ENCODE assay signal across 22 cellular contexts in the genomic region with DNA sequence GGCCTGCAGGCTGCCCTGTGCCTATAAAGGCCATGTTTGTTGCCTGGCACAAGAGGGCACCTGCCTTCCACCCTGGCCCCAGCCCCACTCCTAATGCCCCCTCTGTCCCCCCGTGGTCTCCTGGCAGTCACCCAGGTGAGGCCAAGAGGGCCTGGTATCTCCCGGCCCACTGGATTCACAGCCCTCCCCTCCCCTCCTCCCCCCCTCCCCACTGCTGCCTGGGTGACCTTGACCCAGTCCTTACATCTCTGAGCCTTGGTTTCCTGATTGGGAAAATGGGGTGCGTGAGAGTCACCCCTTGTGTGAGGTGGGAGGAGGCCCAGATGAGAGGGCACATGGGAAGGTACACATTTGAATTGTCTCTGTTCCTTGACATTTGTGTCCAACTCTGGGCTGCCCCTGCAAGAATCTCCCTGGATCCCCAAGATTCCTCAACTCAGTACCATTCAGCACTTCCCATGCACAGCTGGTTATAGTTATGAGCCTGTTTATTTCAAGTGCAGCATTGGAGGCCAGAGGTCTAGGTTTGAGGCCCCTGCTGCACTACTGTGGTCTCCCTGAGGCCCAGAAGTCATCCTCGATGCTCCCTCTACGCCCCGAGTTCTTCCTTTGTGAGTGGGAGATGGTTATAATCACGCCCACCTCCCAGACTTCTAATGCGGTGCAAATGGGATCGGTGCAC. TPM values are rescaled to one million over a fixed set of nuclear protein-coding genes. Genes with fewer than 3 reads are reported as not detected.
"Had no signal": no experiment of that assay in that cellular context is flagged by ENCODE, and none has a peak within 500 bp of the region (broad histone marks: within the 10 kb centered on the region; RNA-seq: fewer than 3 reads in every experiment).

No MANE protein-coding gene starts in this region.

- H3K27me3 ChIP-seq: breast epithelium, hepatocyte, pancreas, transverse colon had no signal

- H3K9me3 ChIP-seq: breast epithelium, pancreas, transverse colon had no signal

- H3K4me1 Mint-ChIP-seq: activated naive CD8-positive, alpha-beta T cell treated with anti-CD3 and anti-CD28 coated beads, Interleukin-2, amount 10 ng/mL, durations not matched to agents 7 days and 5 days had no signal

- H3K4me2 ChIP-seq: hepatocyte had no signal

- H3K79me2 ChIP-seq: hepatocyte had no signal

- H3K9me3 Mint-ChIP-seq: activated naive CD8-positive, alpha-beta T cell treated with anti-CD3 and anti-CD28 coated beads, Interleukin-2, amount 10 ng/mL, durations not matched to agents 7 days and 5 days; activated T-helper 1 cell treated with anti-CD3 and anti-CD28 coated beads, Interleukin-12 subunit alpha, Interleukin-12 subunit beta, Interleukin-2, Interleukin-4 antibody, amounts not matched to agents 30 ng/mL and 10 ng/mL and 1 ng/mL, durations not matched to agents 14 hours and 24 hours and 36 hours; dendritic cell treated with granulocyte-macrophage colony-stimulating factor and Interleukin-4, amounts not matched to agents 40 ng/mL and 50 ng/mL, for 4 days; effector memory CD8-positive, alpha-beta T cell had no signal

- H3K27ac ChIP-seq: hepatocyte, pancreas, transverse colon had no signal

- H3K27ac Mint-ChIP-seq: activated CD8-positive, alpha-beta T cell treated with anti-CD3 and anti-CD28 coated beads, Interleukin-2, amount 10 ng/mL, durations not matched to agents 7 days and 5 days; activated naive CD8-positive, alpha-beta T cell treated with anti-CD3 and anti-CD28 coated beads, Interleukin-2, amount 10 ng/mL, durations not matched to agents 7 days and 5 days; activated T-helper 1 cell treated with anti-CD3 and anti-CD28 coated beads, Interleukin-12 subunit alpha, Interleukin-12 subunit beta, Interleukin-2, Interleukin-4 antibody, amounts not matched to agents 30 ng/mL and 10 ng/mL and 1 ng/mL, durations not matched to agents 14 hours and 24 hours and 36 hours; dendritic cell treated with granulocyte-macrophage colony-stimulating factor and Interleukin-4, amounts not matched to agents 40 ng/mL and 50 ng/mL, for 4 days; effector memory CD8-positive, alpha-beta T cell had no signal

- H3K36me3 ChIP-seq: breast epithelium, pancreas, transverse colon had no signal

- H3K4me1 ChIP-seq: breast epithelium, pancreas, transverse colon had no signal

- H3K36me3 Mint-ChIP-seq: activated naive CD8-positive, alpha-beta T cell treated with anti-CD3 and anti-CD28 coated beads, Interleukin-2, amount 10 ng/mL, durations not matched to agents 7 days and 5 days had no signal

- ATAC-seq: activated CD8-positive, alpha-beta T cell treated with anti-CD3 and anti-CD28 coated beads, Interleukin-2, amount 10 ng/mL, durations not matched to agents 7 days and 5 days; effector memory CD8-positive, alpha-beta T cell; pancreas had no signal

- H3K4me3 Mint-ChIP-seq: activated CD8-positive, alpha-beta T cell treated with anti-CD3 and anti-CD28 coated beads, Interleukin-2, amount 10 ng/mL, durations not matched to agents 7 days and 5 days; activated naive CD8-positive, alpha-beta T cell treated with anti-CD3 and anti-CD28 coated beads, Interleukin-2, amount 10 ng/mL, durations not matched to agents 7 days and 5 days; activated T-helper 1 cell treated with anti-CD3 and anti-CD28 coated beads, Interleukin-12 subunit alpha, Interleukin-12 subunit beta, Interleukin-2, Interleukin-4 antibody, amounts not matched to agents 30 ng/mL and 10 ng/mL and 1 ng/mL, durations not matched to agents 14 hours and 24 hours and 36 hours; dendritic cell treated with granulocyte-macrophage colony-stimulating factor and Interleukin-4, amounts not matched to agents 40 ng/mL and 50 ng/mL, for 4 days; effector memory CD8-positive, alpha-beta T cell had no signal

- H2AFZ ChIP-seq: hepatocyte had no signal

- H3K4me3 ChIP-seq: breast epithelium, hepatocyte, pancreas, transverse colon had no signal

- DNase-seq: activated CD4-positive, alpha-beta T cell treated with anti-CD3 and anti-CD28 coated beads for 4 hours; activated CD8-positive, alpha-beta T cell treated with anti-CD3 and anti-CD28 coated beads, Interleukin-2, amount 10 ng/mL, durations not matched to agents 7 days and 5 days; activated naive CD8-positive, alpha-beta T cell treated with anti-CD3 and anti-CD28 coated beads, Interleukin-2, amount 10 ng/mL, durations not matched to agents 7 days and 5 days; aorta; effector memory CD8-positive, alpha-beta T cell; pancreas; stimulated activated CD4-positive, alpha-beta T cell treated with anti-CD3 and anti-CD28 coated beads, Interleukin-15, amount 100 ng/mL, for 24 hours; stimulated activated CD4-positive, alpha-beta T cell treated with anti-CD3 and anti-CD28 coated beads, Interleukin-4, amount 100 ng/mL, for 1 hour; stimulated activated naive CD4-positive, alpha-beta T cell treated with Interleukin-2 at 50 U/mL for 16 hours; substantia nigra; T-helper 2 cell; transverse colon had no signal

RNA-seq across cellular contexts. Expression of gene TMEM270, which starts 58.9 kb away (rescaled TPM):
- total RNA-seq: activated CD8-positive, alpha-beta T cell treated with anti-CD3 and anti-CD28 coated beads, Interleukin-2, amount 10 ng/mL, durations not matched to agents 7 days and 5 days; activated naive CD8-positive, alpha-beta T cell treated with anti-CD3 and anti-CD28 coated beads, Interleukin-2, amount 10 ng/mL, durations not matched to agents 7 days and 5 days; activated T-helper 1 cell treated with anti-CD3 and anti-CD28 coated beads, Interleukin-12 subunit alpha, Interleukin-12 subunit beta, Interleukin-2, Interleukin-4 antibody, amounts not matched to agents 30 ng/mL and 10 ng/mL and 1 ng/mL, durations not matched to agents 14 hours and 24 hours and 36 hours; aorta; breast epithelium; cerebellum; epithelial cell of proximal tubule; liver; mesenteric fat pad; skeletal muscle tissue; transverse colon had no signal
- polyA plus RNA-seq: aorta, neural cell had no signal
